1 cellular context compared by ENCODE assay signal in the genomic region with DNA sequence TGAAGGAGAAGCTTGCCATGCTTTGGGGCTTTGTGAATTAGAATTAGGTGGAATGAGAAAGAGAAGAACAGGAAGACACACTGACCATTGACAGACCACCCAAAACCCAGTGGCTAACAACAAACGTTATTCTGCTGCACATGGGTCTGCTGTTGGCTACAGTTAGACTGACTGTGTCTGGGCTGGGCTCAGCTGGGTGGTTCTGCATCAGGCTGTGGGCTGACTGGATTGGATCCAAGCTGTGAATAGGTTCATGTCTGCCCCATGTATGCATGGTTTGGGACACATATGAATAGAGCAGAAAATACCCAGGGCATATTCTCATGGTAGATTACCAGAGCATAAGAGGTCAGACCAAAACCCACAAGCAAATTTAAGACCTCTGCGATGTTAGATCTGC.
TF ChIP-seq lines count a peak whose summit lies in the region.

No MANE protein-coding gene starts in this region.

TF ChIP-seq in IMR-90, 13 proteins besides CTCF, POLR2A, EP300 and RAD21 (continued from another document):
- TF ChIP-seq USF2 (IDR thresholded peaks at IDR 0.05; ENCODE audit: low read depth, low read length) (no peak), MXI1 (IDR thresholded peaks at IDR 0.05; ENCODE audit: borderline replicate concordance, low read depth, low read length) (no peak), SMC3 (IDR thresholded peaks at IDR 0.05; ENCODE audit: low read depth, low read length) (no peak), RFX5 (IDR thresholded peaks at IDR 0.05; ENCODE audit: low read depth, low read length) (no peak), ELK1 (IDR thresholded peaks at IDR 0.05; ENCODE audit: borderline replicate concordance, low read depth, low read length) (no peak), BHLHE40 (IDR thresholded peaks at IDR 0.05; ENCODE audit: low read depth, low read length) (no peak), MAZ (IDR thresholded peaks at IDR 0.05; ENCODE audit: borderline replicate concordance, low read depth, low read length) (no peak), MAFK (IDR thresholded peaks at IDR 0.05; ENCODE audit: low read depth, low read length) (no peak), FOS (IDR thresholded peaks at IDR 0.05; ENCODE audit: low read depth, low read length) (no peak), RCOR1 (IDR thresholded peaks at IDR 0.05; ENCODE audit: insufficient replicate concordance, low read length) (no peak)
